ENCODE assay signal across 16 cellular contexts in the genomic region with DNA sequence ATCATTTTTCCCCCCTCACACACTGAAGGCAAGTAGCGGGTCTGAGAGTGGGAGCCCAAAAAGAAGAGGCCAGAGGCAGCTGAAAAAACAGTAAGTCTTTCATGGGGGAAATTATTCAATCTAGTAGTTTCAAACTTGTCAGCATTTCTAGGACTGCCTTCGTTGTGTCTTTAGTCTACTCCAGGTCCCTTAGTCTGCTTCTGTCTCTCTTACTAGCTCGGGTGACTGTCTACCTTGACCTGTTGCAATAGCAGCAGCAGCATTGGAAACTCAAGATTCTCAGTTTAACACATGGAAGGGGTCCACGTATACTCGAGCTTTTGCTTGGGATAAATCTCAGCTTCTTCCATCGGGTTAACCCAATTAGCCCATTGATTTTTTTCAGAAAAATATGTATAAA. TPM values are rescaled to one million over a fixed set of nuclear protein-coding genes. Genes with fewer than 3 reads are reported as not detected.
DNase-seq lines count a peak whose midpoint lies in the region; ATAC-seq and TF ChIP-seq lines count a peak whose summit lies in the region.
"Had no signal": no experiment of that assay in that cellular context is flagged by ENCODE, and none has a peak within 500 bp of the region (broad histone marks: within the 10 kb centered on the region; RNA-seq: fewer than 3 reads in every experiment).

No MANE protein-coding gene starts in this region.

- H3K4me3 Mint-ChIP-seq in CD8-positive, alpha-beta memory T cell, result no peak overlapping the region
- H3K4me3 Mint-ChIP-seq in brain, result no peak overlapping the region
- no peak overlapping the region for H3K4me3 Mint-ChIP-seq in nephron progenitor cell
- H3K4me3 Mint-ChIP-seq: B cell had no signal

- TF ChIP-seq EP300 in ovary (IDR thresholded peaks at IDR 0.05), result no peak

- CTCF ChIA-PET in CD8-positive, alpha-beta memory T cell (lab: Charles Lee), result interaction anchor here (0.9 to 1.4 kb wide), 3 partner anchors 132 to 140 kb away, joined by 3 to 5 read pairs (median 4); no protein-coding TSS in a partner anchor
- CTCF ChIA-PET in IMR-90 (lab: Yijun Ruan, JAX), result interaction anchor here (1.0 kb wide), 1 partner anchor 10 kb away, joined by 3 read pairs; no protein-coding TSS in a partner anchor

- peaks cover 14 to 97% (median 24%) of the 10 kb centered on the region in 3 donors for H3K36me3 Mint-ChIP-seq in CD8-positive, alpha-beta memory T cell
- H3K36me3 Mint-ChIP-seq in brain, result peaks cover 95% of the 10 kb centered on the region
- peaks cover 94% of the 10 kb centered on the region for H3K36me3 Mint-ChIP-seq in nephron progenitor cell (ENCODE audit: low read depth)

- H3K27ac ChIP-seq in CD8-positive, alpha-beta memory T cell (ENCODE audit: low read depth, low read length), result no peak overlapping the region
- H3K27ac ChIP-seq in IMR-90 (ENCODE audit: insufficient read depth, low read length) (no peak overlapping the region), ovary (no peak overlapping the region)
- H3K27ac ChIP-seq: foreskin keratinocyte had no signal

- no peak overlapping the region for H2BK20ac ChIP-seq in IMR-90 (ENCODE audit: low read depth, low read length)

- H3K36me3 ChIP-seq in CD8-positive, alpha-beta memory T cell (ENCODE audit: insufficient read depth, low read length), result peaks cover 81% of the 10 kb centered on the region
- peaks cover 64% of the 10 kb centered on the region for H3K36me3 ChIP-seq in IMR-90 (ENCODE audit: control insufficient read depth, insufficient read depth, low read length)
- H3K36me3 ChIP-seq in ovary, result no peaks in the 10 kb centered on the region

- no TSS peak for BruUV-seq in IMR-90 (replicated peaks; lab: Mats Ljungman, UMichigan)

- peaks cover 11% of the 10 kb centered on the region for H3K4me1 ChIP-seq in CD8-positive, alpha-beta memory T cell (ENCODE audit: insufficient read depth, low read length)
- H3K4me1 ChIP-seq in IMR-90 (ENCODE audit: control insufficient read depth, insufficient read depth, low read length) (peaks cover 17% of the 10 kb centered on the region), ovary (ENCODE audit: insufficient read depth) (peaks cover 1% of the 10 kb centered on the region)

- H3K4me3 ChIP-seq in CD8-positive, alpha-beta memory T cell (ENCODE audit: low read length), result no peak overlapping the region
- H3K4me3 ChIP-seq in IMR-90 (ENCODE audit: insufficient read depth, low read depth, low read length) (no peak overlapping the region), ovary (no peak overlapping the region)

- peaks cover 47 to 79% (median 63%) of the 10 kb centered on the region in 3 donors for H3K4me1 Mint-ChIP-seq in CD8-positive, alpha-beta memory T cell
- H3K4me1 Mint-ChIP-seq in brain, result peaks cover 66% of the 10 kb centered on the region
- peaks cover 44% of the 10 kb centered on the region for H3K4me1 Mint-ChIP-seq in nephron progenitor cell

- TF ChIP-seq POLR2A in IMR-90 (IDR thresholded peaks at IDR 0.05; ENCODE audit: low read depth, low read length) (no peak), ovary (IDR thresholded peaks at IDR 0.05) (no peak)

- TF ChIP-seq RAD21 in IMR-90 (IDR thresholded peaks at IDR 0.05; ENCODE audit: low read length), result no peak

- no peak overlapping the region for H2BK5ac ChIP-seq in IMR-90 (ENCODE audit: low read depth, low read length, poor library complexity, severe bottlenecking)

- in situ Hi-C loops in IMR-90 (cut with MboI; ENCODE audit: low sequenced_read_pairs), result no loop called here

- no peak overlapping the region for H4K5ac ChIP-seq in IMR-90 (ENCODE audit: low read depth, low read length)

- H3K4me2 ChIP-seq in IMR-90 (ENCODE audit: low read depth, low read length), result no peak overlapping the region

- DNase-seq in CD8-positive, alpha-beta memory T cell, result no peak
- DNase-seq in IMR-90 (no peak), nephron progenitor cell (no peak), ovary (no peak), GM20000 (ENCODE audit: low spot score) (no peak)
- DNase-seq: activated CD4-positive, alpha-beta T cell treated with anti-CD3 and anti-CD28 coated beads for 4 hours; activated T-cell treated with anti-CD3 and anti-CD28 coated beads, Interleukin-2, amount 50 U/mL, for 1 hour; anterior cingulate cortex; foreskin keratinocyte; midbrain; NCI-H1930; NCI-H526 treated with DMSO at 0.1 percent for 48 hours; nucleus accumbens had no signal

- dilution Hi-C loops in IMR-90 (cut with HindIII; ENCODE audit: low sequenced_read_pairs, unreplicated experiment), result loop anchor here (25.0 kb wide), 1 partner anchor 117 kb away; no protein-coding TSS in a partner anchor

- POLR2A ChIA-PET in CD8-positive, alpha-beta memory T cell (lab: Charles Lee), result no interaction called here
- POLR2A ChIA-PET in IMR-90 (lab: Charles Lee; ENCODE audit: unreplicated experiment), result interaction anchor here (0.5 kb wide), 1 partner anchor 96 kb away, joined by 7 read pairs; no protein-coding TSS in a partner anchor

- no peak overlapping the region for H2AFZ ChIP-seq in IMR-90 (replicated peaks; ENCODE audit: low read length, poor library complexity)

- no peak overlapping the region for H2BK120ac ChIP-seq in IMR-90 (ENCODE audit: low read depth, low read length)

- WGBS in IMR-90 (ENCODE audit: extremely low coverage in 2 of 2, insufficient read length in 1 of 2), 2 experiments, result no CpG with 5 or more reads among the region's 6 CpGs
- 81 to 90% (median 90%) methylated on average over 6 of the region's 6 CpGs for WGBS in ovary, 3 donors

- H3K27ac Mint-ChIP-seq in CD8-positive, alpha-beta memory T cell, result peak overlapping the region in 6 of 8 donors; percentile 1 to 65 (median 36)
- H3K27ac Mint-ChIP-seq in brain, result peak overlapping the region in 4 of 5 experiments; percentile 39 to 89 (median 67)
- H3K27ac Mint-ChIP-seq in nephron progenitor cell, result peak overlapping the region; percentile 88
- H3K27ac Mint-ChIP-seq: B cell had no signal

- 0 out of 2 replicates have a peak overlapping the region, but pooled peaks have one; percentile 3 for H3K23ac ChIP-seq in IMR-90 (ENCODE audit: low read depth, low read length)

- no peak overlapping the region for H3K56ac ChIP-seq in IMR-90 (ENCODE audit: extremely low read depth, insufficient read depth, low read length)

- TF ChIP-seq CTCF in IMR-90 (conservative IDR thresholded peaks at IDR 0.05; ENCODE audit: low read depth, low read length), result no peak
- TF ChIP-seq CTCF in brain (conservative IDR thresholded peaks at IDR 0.05), result no peak
- no peak for TF ChIP-seq CTCF in nephron progenitor cell (IDR thresholded peaks at IDR 0.05)
- TF ChIP-seq CTCF in ovary (IDR thresholded peaks at IDR 0.05), result no peak
- no peak for TF ChIP-seq CTCF in GM20000 (IDR thresholded peaks at IDR 0.05; ENCODE audit: extremely low read depth, missing control alignments)

- no peak overlapping the region for H3K9ac ChIP-seq in IMR-90 (ENCODE audit: low read depth, low read length)

- H3K18ac ChIP-seq in IMR-90 (ENCODE audit: low read depth, low read length), result no peak overlapping the region

- H3K4ac ChIP-seq in IMR-90 (ENCODE audit: low read depth, low read length), result no peak overlapping the region

- H4K20me1 ChIP-seq in IMR-90 (ENCODE audit: insufficient read depth, low read length), result peaks cover 20% of the 10 kb centered on the region

- intact Hi-C loops in IMR-90 (cut with micrococcal nuclease), result no loop called here
- intact Hi-C loops in ovary (cut with DNase I), result loop anchor here in 1 of 4 donors (10.0 kb wide), 1 partner anchor 124 kb away; no protein-coding TSS in a partner anchor

- H2AK5ac ChIP-seq in IMR-90 (ENCODE audit: low read depth, low read length), result no peak overlapping the region

- no peaks in the 10 kb centered on the region for H3K27me3 ChIP-seq in CD8-positive, alpha-beta memory T cell (ENCODE audit: insufficient read depth, low read length, poor library complexity, severe bottlenecking)
- H3K27me3 ChIP-seq in IMR-90 (ENCODE audit: control insufficient read depth, insufficient read depth, low read length) (no peaks in the 10 kb centered on the region), ovary (no peaks in the 10 kb centered on the region)
- H3K27me3 ChIP-seq: foreskin keratinocyte had no signal

- H2AK9ac ChIP-seq in IMR-90 (replicated peaks; ENCODE audit: low read depth, low read length, poor library complexity), result no peak overlapping the region

- no peaks in the 10 kb centered on the region for H3K9me3 Mint-ChIP-seq in CD8-positive, alpha-beta memory T cell
- H3K9me3 Mint-ChIP-seq in brain (no peaks in the 10 kb centered on the region), nephron progenitor cell (no peaks in the 10 kb centered on the region)

- peaks cover 6% of the 10 kb centered on the region; the same call in 1 of the 2 replicates for H3K9me1 ChIP-seq in IMR-90 (ENCODE audit: insufficient read depth, low read length)

- no peak overlapping the region for H4K8ac ChIP-seq in IMR-90 (ENCODE audit: low read depth in 2 of 2, low read length in 2 of 2)

- no peak for ATAC-seq in IMR-90 (ENCODE audit: low read depth)
- ATAC-seq in HG02571 (IDR thresholded peaks at IDR 0.05; ENCODE audit: unreplicated experiment), result no peak
- ATAC-seq: foreskin keratinocyte had no signal

- H3K27me3 Mint-ChIP-seq in CD8-positive, alpha-beta memory T cell, result peaks cover 0 to 1% of the 10 kb centered on the region in 2 donors
- H3K27me3 Mint-ChIP-seq in brain (no peaks in the 10 kb centered on the region), nephron progenitor cell (ENCODE audit: low read depth, poor library complexity) (no peaks in the 10 kb centered on the region)
- H3K27me3 Mint-ChIP-seq: B cell had no signal

- no peaks in the 10 kb centered on the region for H3K9me3 ChIP-seq in CD8-positive, alpha-beta memory T cell (ENCODE audit: low read length)
- H3K9me3 ChIP-seq in IMR-90 (ENCODE audit: control insufficient read depth, insufficient read depth, low read length), result no peaks in the 10 kb centered on the region
- H3K9me3 ChIP-seq in ovary, result no peaks in the 10 kb centered on the region

- H4K91ac ChIP-seq in IMR-90 (ENCODE audit: insufficient read depth, low read depth, low read length), result no peak overlapping the region

- H3K14ac ChIP-seq in IMR-90 (replicated peaks; ENCODE audit: low read depth, low read length), result 0 out of 2 replicates have a peak overlapping the region, but pooled peaks have one; percentile 21

- no peak overlapping the region for H2BK15ac ChIP-seq in IMR-90 (ENCODE audit: low read depth, low read length)

- H3K79me1 ChIP-seq in IMR-90 (ENCODE audit: low read depth in 1 of 2, low read length in 2 of 2), result peaks cover 21 to 60% of the 10 kb centered on the region in 2 experiments; a peak in 3 of 4 replicates

TF ChIP-seq in IMR-90, 13 proteins besides CTCF, POLR2A, EP300 and RAD21:
- TF ChIP-seq CEBPB (IDR thresholded peaks at IDR 0.05; ENCODE audit: low read depth, low read length), result no peak

RNA-seq across cellular contexts. Expression of gene CHD2, which starts 28.9 kb away (rescaled TPM):
- total RNA-seq in CD8-positive, alpha-beta memory T cell, result 100 to 1,000 TPM in 1 of 2 experiments, 10 to 100 TPM in 1; 99.0 to 109 TPM
- 80.3 TPM for polyA plus RNA-seq in CD8-positive, alpha-beta memory T cell
- total RNA-seq in IMR-90 (2012; rRNA removed) (64.7 and 71.4 TPM in 2 replicates), ovary (100 to 1,000 TPM in 4 of 7 donors, 10 to 100 TPM in 3; 83.8 to 146 (median 106) TPM)
- polyA plus RNA-seq in IMR-90 (2012; rRNA removed) (37.8 and 44.9 TPM in 2 replicates), brain (ENCODE audit: insufficient read depth, low read depth, low replicate concordance) (28.2 TPM), ovary (10 to 100 TPM; 43.6 to 73.9 TPM)
- polyA plus RNA-seq in IMR-90 (2012; cell fraction: cytosol; rRNA removed), result 9.0 and 12.0 TPM in 2 replicates
- polyA plus RNA-seq in IMR-90 (2012; cell fraction: nucleus; rRNA removed; ENCODE audit: low replicate concordance), result 54.1 and 206 TPM in 2 replicates

Comparison
In these comparisons a context has a peak if more than half of its experiments do, and no peak if none do; other contexts are left out.
1. H3K27ac Mint-ChIP-seq: peak in every context shown above with its lines; median percentile 88 in nephron progenitor cell; 67 in brain; 36 in CD8-positive, alpha-beta memory T cell.